Comparison of ENCODE assay signal across 1 cellular context in the genomic region with DNA sequence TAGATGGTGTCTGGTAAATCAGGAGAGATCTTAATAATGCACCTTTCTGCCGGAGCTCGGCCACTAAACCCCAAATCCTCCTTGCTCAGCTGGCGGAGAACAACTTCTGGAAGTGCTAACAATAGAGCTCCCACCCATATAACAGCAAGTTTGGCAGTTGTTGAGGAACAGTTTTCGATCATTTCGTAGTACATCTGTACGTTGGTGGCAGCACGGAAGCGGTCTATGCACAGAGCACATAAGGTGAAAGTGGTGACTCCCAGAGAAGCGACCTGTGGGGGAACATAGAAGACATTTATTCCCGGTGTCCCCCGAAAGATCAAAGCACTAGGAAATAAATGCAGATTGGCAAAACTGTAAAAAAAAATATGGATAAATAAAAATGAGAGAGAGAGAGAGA.
TF ChIP-seq lines count a peak whose summit lies in the region.

No MANE protein-coding gene starts in this region.

TF ChIP-seq in IMR-90, 13 proteins besides CTCF, POLR2A, EP300 and RAD21:
- TF ChIP-seq, protein P1, sequence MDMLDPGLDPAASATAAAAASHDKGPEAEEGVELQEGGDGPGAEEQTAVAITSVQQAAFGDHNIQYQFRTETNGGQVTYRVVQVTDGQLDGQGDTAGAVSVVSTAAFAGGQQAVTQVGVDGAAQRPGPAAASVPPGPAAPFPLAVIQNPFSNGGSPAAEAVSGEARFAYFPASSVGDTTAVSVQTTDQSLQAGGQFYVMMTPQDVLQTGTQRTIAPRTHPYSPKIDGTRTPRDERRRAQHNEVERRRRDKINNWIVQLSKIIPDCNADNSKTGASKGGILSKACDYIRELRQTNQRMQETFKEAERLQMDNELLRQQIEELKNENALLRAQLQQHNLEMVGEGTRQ (IDR thresholded peaks at IDR 0.05; ENCODE audit: low read depth, low read length), result no peak
- TF ChIP-seq MAFK (IDR thresholded peaks at IDR 0.05; ENCODE audit: low read depth, low read length) (no peak), SMC3 (IDR thresholded peaks at IDR 0.05; ENCODE audit: low read depth, low read length) (no peak), CHD1 (IDR thresholded peaks at IDR 0.05; ENCODE audit: low read depth, low read length) (no peak), MAZ (IDR thresholded peaks at IDR 0.05; ENCODE audit: borderline replicate concordance, low read depth, low read length) (no peak), ELK1 (IDR thresholded peaks at IDR 0.05; ENCODE audit: borderline replicate concordance, low read depth, low read length) (no peak), RFX5 (IDR thresholded peaks at IDR 0.05; ENCODE audit: low read depth, low read length) (no peak), MXI1 (IDR thresholded peaks at IDR 0.05; ENCODE audit: borderline replicate concordance, low read depth, low read length) (no peak)
